ENCODE assay signal across 24 cellular contexts in the genomic region with DNA sequence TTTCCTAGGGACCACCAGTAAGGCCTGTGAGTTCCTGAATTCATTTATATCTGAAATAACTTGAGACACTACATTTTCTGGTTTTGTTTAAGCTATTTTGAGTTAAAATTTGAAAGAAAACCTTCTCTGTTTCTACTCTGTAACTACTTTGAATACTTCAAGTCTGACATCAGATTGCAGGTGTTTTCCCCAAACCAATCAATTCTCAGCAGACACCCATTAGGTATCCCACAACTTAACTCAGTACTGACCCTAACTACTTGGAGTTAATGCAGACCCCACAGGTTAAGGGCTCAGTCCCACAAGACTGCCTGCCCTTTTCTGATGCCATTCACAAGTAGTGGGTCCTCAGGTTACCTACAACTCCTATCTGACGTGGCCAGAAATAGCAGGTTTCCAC.
"Had no signal": no experiment of that assay in that cellular context is flagged by ENCODE, and none has a peak within 500 bp of the region (broad histone marks: within the 10 kb centered on the region; RNA-seq: fewer than 3 reads in every experiment).

No MANE protein-coding gene starts in this region.

- H3K27me3 ChIP-seq: ascending aorta, body of pancreas, MG63 had no signal

- H3K36me3 ChIP-seq: ascending aorta, MG63 had no signal

- H2AFZ ChIP-seq: PC-9 had no signal

- DNase-seq: activated CD4-positive, alpha-beta T cell treated with anti-CD3 and anti-CD28 coated beads for 48 hours; activated CD4-positive, alpha-beta T cell treated with anti-CD3 and anti-CD28 coated beads, Interleukin-2, amount 50 U/mL, for 48 hours; activated CD4-positive, CD25-positive, alpha-beta regulatory T cell treated with anti-CD3 and anti-CD28 coated beads, Interleukin-2, amount 50 U/mL, for 72 hours; activated CD8-positive, alpha-beta memory T cell treated with anti-CD3 and anti-CD28 coated beads, Interleukin-2, amount 10 ng/mL, durations not matched to agents 7 days and 5 days; activated effector memory CD4-positive, alpha-beta T cell treated with Interleukin-2 at 50 U/mL for 16 hours; activated naive CD4-positive, alpha-beta T cell; activated T-cell treated with anti-CD3 and anti-CD28 coated beads, Interleukin-2, amount 50 U/mL, for 24 hours; amniotic stem cell; body of pancreas; cortex of kidney; MG63; NCI-H1105; NCI-H1436; NCI-H1694 treated with DMSO at 0.1 percent for 48 hours; NCI-H2029 treated with DMSO at 0.1 percent for 48 hours; NCI-H345; NCI-H510A treated with DMSO at 0.1 percent for 48 hours; NCI-H69; PC-9; SIG-M5; T-helper 17 cell; T-helper 9 cell had no signal

- H3K4me2 ChIP-seq: PC-9 had no signal

- H3K9me3 ChIP-seq: MG63 had no signal

- H3K4me1 ChIP-seq: ascending aorta, body of pancreas had no signal

- H3K4me3 ChIP-seq: ascending aorta, body of pancreas, MG63, PC-9 had no signal

- H3K27ac ChIP-seq: ascending aorta, body of pancreas, PC-9 had no signal

- ATAC-seq: activated CD8-positive, alpha-beta memory T cell treated with anti-CD3 and anti-CD28 coated beads, Interleukin-2, amount 10 ng/mL, durations not matched to agents 7 days and 5 days; body of pancreas; T-helper 17 cell; WTC11 had no signal
